In the genomic region with DNA sequence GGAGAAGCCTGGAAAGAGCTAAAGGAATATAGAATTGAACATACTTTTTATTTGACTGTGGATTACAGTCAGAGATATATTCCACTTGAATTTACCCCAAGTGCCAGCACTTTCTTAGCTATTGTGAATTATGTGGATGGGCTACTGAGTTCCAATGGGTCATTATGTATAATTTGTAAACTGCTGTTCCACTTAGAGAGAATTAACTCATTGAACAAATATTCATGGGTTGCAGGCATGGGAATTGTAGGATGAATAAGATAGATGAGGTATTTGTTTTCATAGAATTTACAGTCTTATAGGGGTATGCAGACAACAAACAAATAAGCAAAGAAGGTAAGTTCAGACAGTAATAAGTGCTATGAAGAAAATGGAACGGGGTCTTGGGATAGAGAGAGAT, we compare ENCODE assay signal across 25 cellular contexts.
"Had no signal": no experiment of that assay in that cellular context is flagged by ENCODE, and none has a peak within 500 bp of the region (broad histone marks: within the 10 kb centered on the region; RNA-seq: fewer than 3 reads in every experiment).

No MANE protein-coding gene starts in this region.

- H3K9me3 ChIP-seq: body of pancreas, heart right ventricle, right lobe of liver, suprapubic skin, transverse colon, vagina had no signal

- H3K4me1 ChIP-seq: right lobe of liver, suprapubic skin, vagina had no signal

- H3K27ac ChIP-seq: body of pancreas, cardiac muscle cell, epithelial cell of prostate, heart right ventricle, right lobe of liver, skin epidermis, suprapubic skin, transverse colon, vagina, WERI-Rb-1 had no signal

- H3K36me3 ChIP-seq: cardiac muscle cell, heart right ventricle, suprapubic skin, transverse colon, vagina, WERI-Rb-1 had no signal

- H3K27me3 ChIP-seq: body of pancreas, right lobe of liver, suprapubic skin, transverse colon, vagina had no signal

- H3K4me3 ChIP-seq: body of pancreas, cardiac muscle cell, heart right ventricle, right lobe of liver, skin epidermis, suprapubic skin, transverse colon, vagina had no signal

- DNase-seq: activated CD4-positive, alpha-beta T cell treated with anti-CD3 and anti-CD28 coated beads, Interleukin-2, amount 10 ng/mL, durations not matched to agents 7 days and 5 days; activated CD4-positive, CD25-positive, alpha-beta regulatory T cell treated with anti-CD3 and anti-CD28 coated beads, Interleukin-2, amount 50 U/mL, for 72 hours; activated CD8-positive, alpha-beta memory T cell treated with anti-CD3 and anti-CD28 coated beads, Interleukin-2, amount 10 ng/mL, durations not matched to agents 7 days and 5 days; activated CD8-positive, alpha-beta T cell treated with anti-CD3 and anti-CD28 coated beads for 36 hours; activated effector memory CD4-positive, alpha-beta T cell treated with anti-CD3 and anti-CD28 coated beads, Interleukin-2, amount 50 U/mL, for 16 hours; activated naive CD4-positive, alpha-beta T cell treated with anti-CD3 and anti-CD28 coated beads, Interleukin-2, amount 10 ng/mL, durations not matched to agents 7 days and 5 days; activated naive CD8-positive, alpha-beta T cell treated with anti-CD3 and anti-CD28 coated beads, Interleukin-2, amount 50 U/mL, for 24 hours; activated T-cell treated with anti-CD3 and anti-CD28 coated beads for 4 hours; body of pancreas; cortex of kidney; heart right ventricle; islet precursor cell; left colon; naive B cell; nucleus accumbens; right lobe of liver; stimulated activated CD4-positive, alpha-beta T cell treated with anti-CD3 and anti-CD28 coated beads, Interleukin-1b, Interleukin-23, amount 100 ng/mL, for 48 hours; stimulated activated naive CD8-positive, alpha-beta T cell treated with anti-CD3 and anti-CD28 coated beads, Interleukin-15, amount 100 ng/mL, for 72 hours; transverse colon; WERI-Rb-1 had no signal

- ATAC-seq: activated CD8-positive, alpha-beta memory T cell treated with anti-CD3 and anti-CD28 coated beads, Interleukin-2, amount 10 ng/mL, durations not matched to agents 7 days and 5 days; activated CD8-positive, alpha-beta T cell treated with anti-CD3 and anti-CD28 coated beads for 36 hours; activated naive CD8-positive, alpha-beta T cell treated with anti-CD3 and anti-CD28 coated beads, Interleukin-2, amount 50 U/mL, for 24 hours; body of pancreas; heart right ventricle; left colon; right lobe of liver; stimulated activated naive CD8-positive, alpha-beta T cell treated with anti-CD3 and anti-CD28 coated beads, Interleukin-15, amount 100 ng/mL, for 72 hours had no signal
